Comparison of ENCODE assay signal across 12 cellular contexts in genomic region chr4:55906999-55907398, GRCh38. TPM values are rescaled to one million over a fixed set of nuclear protein-coding genes. Genes with fewer than 3 reads are reported as not detected.
DNase-seq lines count a peak whose midpoint lies in the region; ATAC-seq, FAIRE-seq and TF ChIP-seq lines count a peak whose summit lies in the region.
"Had no signal": no experiment of that assay in that cellular context is flagged by ENCODE, and none has a peak within 500 bp of the region (broad histone marks: within the 10 kb centered on the region; RNA-seq: fewer than 3 reads in every experiment).

No MANE protein-coding gene starts in this region.

- H3K27me3 ChIP-seq in CD4-positive, alpha-beta T cell (ENCODE audit: control insufficient read depth, insufficient read depth, low read length), result no peaks in the 10 kb centered on the region

- no peak for TF ChIP-seq POLR2A in GM12892 (IDR thresholded peaks at IDR 0.05; ENCODE audit: low read depth, low read length)

- intact Hi-C loops in CD4-positive, alpha-beta T cell (cut with DNase I, micrococcal nuclease), result loop anchor here in 1 of 2 experiments (5.0 kb wide), 1 partner anchor 40 kb away; the partner anchor contains the start of gene CEP135

- H3K27ac Mint-ChIP-seq in CD4-positive, alpha-beta T cell, result peak overlapping the region; percentile 58
- H3K27ac Mint-ChIP-seq in T-helper 17 cell, result peak overlapping the region; percentile 75

- H3K9me3 Mint-ChIP-seq in CD4-positive, alpha-beta T cell, result no peaks in the 10 kb centered on the region

- no peaks in the 10 kb centered on the region for H3K9me3 ChIP-seq in CD4-positive, alpha-beta T cell (ENCODE audit: control insufficient read depth, low read length)
- H3K9me3 ChIP-seq in T-helper 17 cell (ENCODE audit: control insufficient read depth, low read length, poor library complexity, severe bottlenecking), result no peaks in the 10 kb centered on the region

- peak; percentile 67 for FAIRE-seq in GM12892 (lab: Jason Lieb, UNC)
- FAIRE-seq: colon had no signal

- CTCF ChIA-PET in CD4-positive, alpha-beta T cell (lab: Charles Lee), result interaction anchor here (1.5 kb wide), 1 partner anchor 42 kb away, joined by 6 read pairs; the partner anchor contains the start of gene CEP135

- TF ChIP-seq CTCF in CD4-positive, alpha-beta T cell (IDR thresholded peaks at IDR 0.05), result no peak
- no peak for TF ChIP-seq CTCF in fibroblast of pulmonary artery (IDR thresholded peaks at IDR 0.05; ENCODE audit: low read length, missing control alignments)

- no peak overlapping the region for H3K27ac ChIP-seq in CD4-positive, alpha-beta T cell (ENCODE audit: low read depth, low read length)

- H3K4me3 ChIP-seq in fibroblast of pulmonary artery (replicated peaks; ENCODE audit: low read depth, low read length), result no peak overlapping the region

- peaks cover 22% of the 10 kb centered on the region for H3K4me1 Mint-ChIP-seq in CD4-positive, alpha-beta T cell (ENCODE audit: low read depth)
- peaks cover 9% of the 10 kb centered on the region for H3K4me1 Mint-ChIP-seq in T-helper 17 cell

- DNase-seq in CD4-positive, alpha-beta T cell, result no peak
- DNase-seq in GM12892 (ENCODE audit: insufficient read length), result no peak
- DNase-seq in T-helper 17 cell, result no peak
- peak; percentile 1 for DNase-seq in fibroblast of pulmonary artery (ENCODE audit: low read depth)
- no peak for DNase-seq in effector CD8-positive, alpha-beta T cell (lab: John Stamatoyannopoulos, UW)
- DNase-seq in DMS 273 treated with DMSO at 0.1 percent for 48 hours (lab: John Stamatoyannopoulos, UW), result no peak
- no peak for DNase-seq in medulla oblongata (ENCODE audit: extremely low spot score)
- DNase-seq: COR-L47, foreskin melanocyte, kidney glomerular epithelial cell, NCI-H2171 had no signal

- ATAC-seq in CD4-positive, alpha-beta T cell (ENCODE audit: poor library complexity), result peak; percentile 60
- ATAC-seq in T-helper 17 cell, result no peak

- peak overlapping the region; percentile 64 for H3K4me3 Mint-ChIP-seq in CD4-positive, alpha-beta T cell
- H3K4me3 Mint-ChIP-seq in T-helper 17 cell, result peak overlapping the region; percentile 58

- POLR2A ChIA-PET in CD4-positive, alpha-beta T cell (lab: Charles Lee), result interaction anchor here (0.8 to 2.6 kb wide), 2 partner anchors 25 to 41 kb away, joined by 3 to 13 read pairs; partner anchors contain the start of gene CEP135

- peaks cover 37% of the 10 kb centered on the region for H3K36me3 Mint-ChIP-seq in CD4-positive, alpha-beta T cell (ENCODE audit: low read depth)
- peaks cover 3% of the 10 kb centered on the region for H3K36me3 Mint-ChIP-seq in T-helper 17 cell (ENCODE audit: low read depth)

- H3K27me3 Mint-ChIP-seq in CD4-positive, alpha-beta T cell, result no peaks in the 10 kb centered on the region
- no peaks in the 10 kb centered on the region for H3K27me3 Mint-ChIP-seq in T-helper 17 cell

RNA-seq across cellular contexts. Expression of gene CEP135, which starts 41.7 kb away (rescaled TPM):
- total RNA-seq in CD4-positive, alpha-beta T cell, result 10 to 100 TPM; 19.6 to 21.0 TPM
- polyA plus RNA-seq in GM12892 (2012; ENCODE audit: missing spikeins), result 11.0 TPM
- 10 to 100 TPM; 21.5 to 28.3 TPM for total RNA-seq in T-helper 17 cell

RNA-seq across cellular contexts. Expression of gene EXOC1, which starts 53.6 kb away (rescaled TPM):
- total RNA-seq in CD4-positive, alpha-beta T cell, result 10 to 100 TPM; 15.2 to 15.7 TPM
- polyA plus RNA-seq in GM12892 (2012; ENCODE audit: missing spikeins), result 19.9 TPM
- 10 to 100 TPM; 19.8 to 20.6 TPM for total RNA-seq in T-helper 17 cell
